In the genomic region with DNA sequence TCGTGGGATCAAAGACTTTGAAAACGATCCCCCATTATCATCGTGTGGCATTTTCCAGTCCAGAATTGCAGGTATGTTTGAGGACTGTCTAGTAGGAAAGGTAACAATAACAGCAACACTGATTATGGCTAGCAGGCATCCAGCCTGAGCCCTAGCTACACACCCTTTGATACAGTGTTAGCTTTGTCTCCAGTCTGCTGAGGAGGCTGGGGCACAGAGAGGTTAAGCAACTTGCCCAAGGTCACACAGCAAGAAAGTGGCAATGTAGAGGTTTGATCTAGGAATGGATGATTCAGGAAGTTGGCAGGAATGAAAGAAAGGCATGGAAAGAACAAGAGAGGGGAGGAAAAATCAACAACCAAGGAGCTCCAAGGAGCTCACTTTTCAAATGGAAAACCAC, we compare ENCODE assay signal across 1 cellular context.
TF ChIP-seq lines count a peak whose summit lies in the region.

No MANE protein-coding gene starts in this region.

TF ChIP-seq in H1, 55 proteins besides CTCF, POLR2A, EP300 and RAD21:
- TF ChIP-seq SUZ12 (IDR thresholded peaks at IDR 0.05; ENCODE audit: low read length): no peak
- TF ChIP-seq KDM1A (IDR thresholded peaks at IDR 0.05; ENCODE audit: borderline replicate concordance, low read length): peak; percentile 32; the same call in 1 of the 2 replicates
- TF ChIP-seq SIN3A (conservative IDR thresholded peaks at IDR 0.05 in 1 of 2, IDR thresholded peaks at IDR 0.05 in 1 of 2; ENCODE audit: low read depth in 1 of 2, low read length in 2 of 2): no peak
